In genomic region chr11:121451178-121451981, GRCh38 we compare ENCODE assay signal across 8 cellular contexts. TPM values are rescaled to one million over a fixed set of nuclear protein-coding genes. Genes with fewer than 3 reads are reported as not detected.
DNase-seq lines count a peak whose midpoint lies in the region; TF ChIP-seq lines count a peak whose summit lies in the region.

No MANE protein-coding gene starts in this region.

- peaks cover 7% of the 10 kb centered on the region for H3K4me1 Mint-ChIP-seq in osteocyte (ENCODE audit: unreplicated experiment)

- WGBS in GM23248 (ENCODE audit: low coverage in 1 of 2, low lambda C conversion rate in 2 of 2, missing lambda C conversion rate in 2 of 2), 2 experiments, result 39 to 57% methylated on average over 15 to 22 of the region's 22 CpGs

- in situ Hi-C loops in GM23248 (cut with MboI), result no loop called here

- H3K27me3 ChIP-seq in GM23248 (replicated peaks; ENCODE audit: insufficient read depth), result peaks cover 46% of the 10 kb centered on the region

- H3K4me1 ChIP-seq in GM23248 (ENCODE audit: insufficient read depth), result no peaks in the 10 kb centered on the region

- peak overlapping the region; percentile 78 for H2AFZ ChIP-seq in GM23248

- H3K4me2 ChIP-seq in GM23248 (ENCODE audit: unreplicated experiment), result peak overlapping the region; percentile 75

- no peaks in the 10 kb centered on the region for H3K79me2 ChIP-seq in GM23248 (ENCODE audit: insufficient read depth)

- peak overlapping the region; percentile 62 for H3K4me3 Mint-ChIP-seq in osteocyte (ENCODE audit: unreplicated experiment)

- H3K9me2 ChIP-seq in GM23248 (ENCODE audit: insufficient read depth), result no peaks in the 10 kb centered on the region

- H3K36me3 Mint-ChIP-seq in osteocyte (ENCODE audit: unreplicated experiment), result no peaks in the 10 kb centered on the region

- no peaks in the 10 kb centered on the region for H3F3A ChIP-seq in GM23248 (ENCODE audit: insufficient read depth)

- CTCF ChIA-PET in AG04449 (lab: Yijun Ruan, JAX), result interaction anchor here (0.6 to 1.8 kb wide), 12 partner anchors 8 to 257 kb away, joined by 3 to 6 read pairs (median 3); no protein-coding TSS in a partner anchor

- no peak for DNase-seq in AG04449 (ENCODE audit: low read depth, low spot score)
- no peak for DNase-seq in GM23248
- DNase-seq in epithelial cell of esophagus (ENCODE audit: low read depth), result no peak
- DNase-seq in osteocyte (ENCODE audit: extremely low spot score, unreplicated experiment), result no peak
- no peak for DNase-seq in central memory CD4-positive, alpha-beta T cell
- no peak for DNase-seq in NCI-H2081 treated with DMSO at 0.1 percent for 48 hours (lab: John Stamatoyannopoulos, UW)
- DNase-seq in D341Med (ENCODE audit: low spot score), result no peak

- peak overlapping the region; percentile 66 for H3K4me3 ChIP-seq in AG04449 (ENCODE audit: low read depth, low read length)
- peak overlapping the region; percentile 75 for H3K4me3 ChIP-seq in GM23248
- peak overlapping the region; percentile 67 for H3K4me3 ChIP-seq in epithelial cell of esophagus (ENCODE audit: low read length)

- H3K9me3 ChIP-seq in GM23248 (ENCODE audit: low read depth), result no peaks in the 10 kb centered on the region

- H3K9me3 Mint-ChIP-seq in osteocyte (ENCODE audit: unreplicated experiment), result no peaks in the 10 kb centered on the region

- H4K20me1 ChIP-seq in GM23248 (ENCODE audit: insufficient read depth), result no peaks in the 10 kb centered on the region

- H3K27me3 Mint-ChIP-seq in osteocyte (ENCODE audit: unreplicated experiment), result peaks cover 62% of the 10 kb centered on the region

- no peak overlapping the region for H3K9ac ChIP-seq in GM23248

- H3K27ac Mint-ChIP-seq in osteocyte (ENCODE audit: unreplicated experiment), result no peak overlapping the region

- POLR2A ChIA-PET in AG04449 (lab: Yijun Ruan, JAX), result no interaction called here

- H3K36me3 ChIP-seq in GM23248 (ENCODE audit: low read depth), result no peaks in the 10 kb centered on the region

- no peak overlapping the region for H3K27ac ChIP-seq in GM23248
- H3K27ac ChIP-seq in VCaP, result peak overlapping the region; percentile 92

- TF ChIP-seq CTCF in AG04449 (IDR thresholded peaks at IDR 0.05; ENCODE audit: insufficient read depth, low read length, missing control alignments), result no peak
- no peak for TF ChIP-seq CTCF in VCaP (conservative IDR thresholded peaks at IDR 0.05)
- no peak for TF ChIP-seq CTCF in epithelial cell of esophagus (IDR thresholded peaks at IDR 0.05; ENCODE audit: insufficient read depth, low read depth, low read length, missing control alignments)
- TF ChIP-seq CTCF in osteocyte (IDR thresholded peaks at IDR 0.05), result no peak

RNA-seq across cellular contexts. Expression of gene SORL1, which starts 0.7 kb away (rescaled TPM):
- total RNA-seq in GM23248 (2014; rRNA removed; shearing (Covaris generic)), result 0.54 and 0.76 TPM in 2 replicates
- polyA plus RNA-seq in GM23248 (2016; fragmentation: Nextera tagmentation; extraction: Ambion mirVana), result 0.26 and 0.30 TPM in 2 replicates
- 2.1 and 3.1 TPM in 2 replicates for total RNA-seq in osteocyte
